In the genomic region with DNA sequence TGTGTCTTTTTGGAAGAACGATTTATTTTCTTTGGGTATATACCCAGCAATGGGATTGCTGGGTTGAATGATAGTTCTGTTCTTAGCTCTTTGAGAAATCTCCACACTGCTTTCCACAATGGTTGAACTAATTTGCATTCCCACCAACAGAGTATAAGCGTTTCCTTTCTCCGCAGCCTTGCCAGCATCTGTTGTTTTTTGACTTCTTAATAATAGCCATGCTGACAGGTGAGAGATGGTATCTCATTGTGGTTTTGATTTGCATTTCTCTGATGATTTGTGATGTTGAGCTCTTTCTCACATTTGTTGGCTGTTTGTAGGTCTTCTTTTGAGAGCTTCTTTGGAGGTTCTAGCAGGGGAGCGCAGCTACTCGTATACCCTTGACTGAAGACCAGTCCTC, we compare ENCODE assay signal across 19 cellular contexts.
"Had no signal": no experiment of that assay in that cellular context is flagged by ENCODE, and none has a peak within 500 bp of the region (broad histone marks: within the 10 kb centered on the region; RNA-seq: fewer than 3 reads in every experiment).

No MANE protein-coding gene starts in this region.

- H3K4me1 ChIP-seq: parathyroid adenoma, sigmoid colon, spleen, thyroid gland had no signal

- H3K4me3 Mint-ChIP-seq: activated T-helper 1 cell treated with anti-CD3 and anti-CD28 coated beads, Interleukin-12 subunit alpha, Interleukin-12 subunit beta, Interleukin-2, Interleukin-4 antibody, amounts not matched to agents 30 ng/mL and 10 ng/mL and 1 ng/mL, durations not matched to agents 14 hours and 24 hours and 36 hours; dendritic cell treated with granulocyte-macrophage colony-stimulating factor and Interleukin-4, amounts not matched to agents 40 ng/mL and 50 ng/mL, for 4 days; memory B cell had no signal

- H3K4me3 ChIP-seq: mucosa of descending colon, sigmoid colon, spleen, thyroid gland had no signal

- H3K9me3 ChIP-seq: neutrophil, thyroid gland had no signal

- ATAC-seq: left ventricle myocardium superior; mucosa of descending colon; naive thymus-derived CD4-positive, alpha-beta T cell had no signal

- H3K27me3 ChIP-seq: neutrophil, sigmoid colon, spleen, thyroid gland had no signal

- H3K27ac ChIP-seq: epithelial cell of prostate, neutrophil, parathyroid adenoma, sigmoid colon, spleen, thyroid gland, VCaP had no signal

- H3K36me3 ChIP-seq: neutrophil, sigmoid colon, spleen, thyroid gland had no signal

- H3K4me1 Mint-ChIP-seq: memory B cell had no signal

- H3K27ac Mint-ChIP-seq: activated T-helper 1 cell treated with anti-CD3 and anti-CD28 coated beads, Interleukin-12 subunit alpha, Interleukin-12 subunit beta, Interleukin-2, Interleukin-4 antibody, amounts not matched to agents 30 ng/mL and 10 ng/mL and 1 ng/mL, durations not matched to agents 14 hours and 24 hours and 36 hours; dendritic cell treated with granulocyte-macrophage colony-stimulating factor and Interleukin-4, amounts not matched to agents 40 ng/mL and 50 ng/mL, for 4 days; memory B cell had no signal

- DNase-seq: activated CD4-positive, alpha-beta T cell treated with anti-CD3 and anti-CD28 coated beads for 1 hour; activated CD4-positive, alpha-beta T cell treated with anti-CD3 and anti-CD28 coated beads, Interleukin-2, amount 50 U/mL, for 48 hours; activated naive CD4-positive, alpha-beta T cell; aorta; foreskin melanocyte; left ventricle myocardium superior; mucosa of descending colon; sigmoid colon; spleen; T1000; thyroid gland had no signal

- H3K27me3 Mint-ChIP-seq: dendritic cell treated with granulocyte-macrophage colony-stimulating factor and Interleukin-4, amounts not matched to agents 40 ng/mL and 50 ng/mL, for 4 days had no signal

- H3K36me3 Mint-ChIP-seq: memory B cell had no signal
